In genomic region chr6:104789770-104790190, GRCh38 we compare ENCODE assay signal across 8 cellular contexts.
DNase-seq lines count a peak whose midpoint lies in the region; ATAC-seq, FAIRE-seq and TF ChIP-seq lines count a peak whose summit lies in the region.

No MANE protein-coding gene starts in this region.

- peak in 1 of 7 experiments; percentile 19 for DNase-seq in CD8-positive, alpha-beta T cell
- peak; percentile 47 for DNase-seq in NOMO-1 treated with DMSO at 0.1 percent for 48 hours (lab: John Stamatoyannopoulos, UW; ENCODE audit: unreplicated experiment)
- peak; percentile 65 for DNase-seq in bronchial epithelial cell (ENCODE audit: low read depth)
- no peak for DNase-seq in left ventricle myocardium superior
- no peak for DNase-seq in globus pallidus (ENCODE audit: low spot score)

- H3K9me3 ChIP-seq in CD8-positive, alpha-beta T cell (ENCODE audit: low read length) = no peaks in the 10 kb centered on the region

- POLR2A ChIA-PET in CD8-positive, alpha-beta T cell (lab: Charles Lee) = no interaction called here

- H3K27me3 Mint-ChIP-seq in CD8-positive, alpha-beta T cell (ENCODE audit: low read depth) = no peaks in the 10 kb centered on the region
- H3K27me3 Mint-ChIP-seq in nephron (ENCODE audit: low read depth) = no peaks in the 10 kb centered on the region

- peak; percentile 61 for TF ChIP-seq CTCF in CD8-positive, alpha-beta T cell (IDR thresholded peaks at IDR 0.05)
- peak; percentile 28 for TF ChIP-seq CTCF in bronchial epithelial cell (IDR thresholded peaks at IDR 0.05; ENCODE audit: insufficient read depth, low read length, severe bottlenecking)
- TF ChIP-seq CTCF in nephron (IDR thresholded peaks at IDR 0.05; ENCODE audit: unreplicated experiment in 3 of 3) = peak; percentile 32 to 59 (median 35)

- H3K4me1 Mint-ChIP-seq in CD8-positive, alpha-beta T cell (ENCODE audit: low read depth) = peaks cover 16% of the 10 kb centered on the region
- no peaks in the 10 kb centered on the region for H3K4me1 Mint-ChIP-seq in nephron

- peak; percentile 95 for ATAC-seq in CD8-positive, alpha-beta T cell
- ATAC-seq in GM18519 (IDR thresholded peaks at IDR 0.05; ENCODE audit: low FRiP score, unreplicated experiment) = peak; percentile 75
- ATAC-seq in HG02981 (IDR thresholded peaks at IDR 0.05; ENCODE audit: unreplicated experiment) = peak; percentile 84
- ATAC-seq in left ventricle myocardium superior = no peak

- peaks cover 13% of the 10 kb centered on the region for H3K4me1 ChIP-seq in CD8-positive, alpha-beta T cell (ENCODE audit: insufficient read depth, low read length)

- no peaks in the 10 kb centered on the region for H3K36me3 ChIP-seq in CD8-positive, alpha-beta T cell (ENCODE audit: insufficient read depth, low read length)
- H3K36me3 ChIP-seq in bronchial epithelial cell (ENCODE audit: control insufficient read depth, insufficient read depth, low read length) = no peaks in the 10 kb centered on the region

- no peaks in the 10 kb centered on the region for H3K9me3 Mint-ChIP-seq in CD8-positive, alpha-beta T cell
- H3K9me3 Mint-ChIP-seq in nephron = no peaks in the 10 kb centered on the region

- CTCF ChIA-PET in CD8-positive, alpha-beta T cell (lab: Charles Lee) = interaction anchor here (0.6 to 1.6 kb wide), 9 partner anchors 12 to 713 kb away, joined by 3 to 6 read pairs (median 4); no protein-coding TSS in a partner anchor

- no peaks in the 10 kb centered on the region for H3K27me3 ChIP-seq in CD8-positive, alpha-beta T cell (ENCODE audit: insufficient read depth, low read length)
- no peaks in the 10 kb centered on the region for H3K27me3 ChIP-seq in bronchial epithelial cell (ENCODE audit: control insufficient read depth, insufficient read depth, low read length)

- FAIRE-seq in bronchial epithelial cell (lab: Jason Lieb, UNC) = no peak

- H3K27ac ChIP-seq in CD8-positive, alpha-beta T cell (ENCODE audit: low read depth, low read length) = no peak overlapping the region

- H3K27ac Mint-ChIP-seq in CD8-positive, alpha-beta T cell = peak overlapping the region; percentile 64
- H3K27ac Mint-ChIP-seq in nephron = peak overlapping the region in 1 of 3 experiments; percentile 12

- H3K4me3 Mint-ChIP-seq in CD8-positive, alpha-beta T cell = peak overlapping the region; percentile 30
- no peak overlapping the region for H3K4me3 Mint-ChIP-seq in nephron

- no peak overlapping the region for H3K4me3 ChIP-seq in CD8-positive, alpha-beta T cell (ENCODE audit: low read depth, low read length)
- no peak overlapping the region for H3K4me3 ChIP-seq in bronchial epithelial cell (ENCODE audit: low read depth, low read length)

- intact Hi-C loops in CD8-positive, alpha-beta T cell (cut with DNase I, micrococcal nuclease) = loop anchor here (2.0 to 10.0 kb wide), 4 partner anchors 68 to 633 kb away; partner anchors contain the start of genes HACE1 (in 2 of the 2) and PREP (in 1 of the 2)
- intact Hi-C loops in left ventricle myocardium superior (cut with micrococcal nuclease) = no loop called here

- H3K36me3 Mint-ChIP-seq in CD8-positive, alpha-beta T cell = peaks cover 29% of the 10 kb centered on the region
- H3K36me3 Mint-ChIP-seq in nephron (ENCODE audit: low read depth) = peaks cover 28% of the 10 kb centered on the region

Comparison
In these comparisons a context has a peak if more than half of its experiments do, and no peak if none do; other contexts are left out.
1. DNase-seq: peak in NOMO-1 treated with DMSO at 0.1 percent for 48 hours (single experiment) and bronchial epithelial cell (single experiment); none in left ventricle myocardium superior (single experiment) and globus pallidus (single experiment).
2. Peak in every context shown above with its lines, with median percentiles within 50 percentile points of each other: CTCF ChIP-seq.